Comparison of ENCODE assay signal across 15 cellular contexts in the genomic region with DNA sequence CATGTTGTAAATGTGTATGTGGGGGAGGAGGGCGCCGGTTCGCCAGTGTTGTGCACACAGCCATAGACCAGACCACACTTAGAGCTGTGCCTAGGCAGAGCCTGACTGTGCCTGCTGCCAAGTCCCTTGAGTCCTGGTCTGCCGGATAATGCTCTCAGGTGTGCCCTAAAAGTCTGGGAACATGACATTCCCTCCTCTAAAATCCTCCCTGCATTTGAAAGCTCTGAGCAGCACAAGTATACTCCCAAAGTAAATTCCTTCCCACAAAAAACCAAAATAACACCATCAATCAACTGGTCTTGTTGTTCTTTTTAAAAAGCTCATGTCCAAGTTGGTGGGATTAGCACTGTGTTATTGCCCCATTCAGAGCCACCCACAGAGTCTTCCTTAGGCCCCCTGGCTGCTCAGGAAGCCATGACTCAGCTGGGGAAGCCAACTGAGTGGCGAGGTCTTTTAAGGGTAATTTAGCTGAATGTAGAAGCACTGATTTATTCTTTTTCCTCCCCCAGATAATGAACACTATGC.
DNase-seq lines count a peak whose midpoint lies in the region; ATAC-seq and TF ChIP-seq lines count a peak whose summit lies in the region.
"Had no signal": no experiment of that assay in that cellular context is flagged by ENCODE, and none has a peak within 500 bp of the region (broad histone marks: within the 10 kb centered on the region; RNA-seq: fewer than 3 reads in every experiment).

No MANE protein-coding gene starts in this region.

- H3K27me3 ChIP-seq in left lung = no peaks in the 10 kb centered on the region
- no peaks in the 10 kb centered on the region for H3K27me3 ChIP-seq in uterus

- no peak for TF ChIP-seq POLR2A in uterus (IDR thresholded peaks at IDR 0.05)

- TF ChIP-seq CTCF in left lung (IDR thresholded peaks at IDR 0.05) (no peak), uterus (IDR thresholded peaks at IDR 0.05) (peak in 3 of 4 experiments; percentile 18 to 41 (median 31))

- H3K27ac ChIP-seq in left lung (no peak overlapping the region), uterus (peak overlapping the region; percentile 75 to 76)
- H3K27ac ChIP-seq: lower lobe of right lung had no signal

- H3K4me1 ChIP-seq in left lung (no peaks in the 10 kb centered on the region), uterus (peaks cover 0 to 12% of the 10 kb centered on the region in 2 donors)
- H3K4me1 ChIP-seq: lower lobe of right lung had no signal

- peak; percentile 33 for ATAC-seq in left lung
- ATAC-seq: activated naive CD4-positive, alpha-beta T cell treated with anti-CD3 and anti-CD28 coated beads, Interleukin-2, amount 50 U/mL, for 72 hours; lower lobe of right lung had no signal

- H3K4me3 ChIP-seq in left lung (no peak overlapping the region), uterus (no peak overlapping the region)
- H3K4me3 ChIP-seq: lower lobe of right lung had no signal

- H3K36me3 ChIP-seq in left lung = no peaks in the 10 kb centered on the region
- H3K36me3 ChIP-seq in uterus = no peaks in the 10 kb centered on the region
- H3K36me3 ChIP-seq: lower lobe of right lung had no signal

- H3K9me3 ChIP-seq in left lung (no peaks in the 10 kb centered on the region), uterus (no peaks in the 10 kb centered on the region)
- H3K9me3 ChIP-seq: lower lobe of right lung had no signal

- intact Hi-C loops in left lung (cut with DNase I) (no loop called here), uterus (cut with DNase I; ENCODE audit: low total_unique reads) (no loop called here)

- peak; percentile 32 for DNase-seq in NK-92 treated with Interleukin-12 subunit alpha and Interleukin-12 subunit beta, amount 100 ng/mL, for 24 hours (lab: John Stamatoyannopoulos, UW)
- DNase-seq in NK-92 (lab: John Stamatoyannopoulos, UW; ENCODE audit: unreplicated experiment) = no peak
- peak; percentile 66 for DNase-seq in brain pericyte (ENCODE audit: low read depth, low spot score)
- no peak for DNase-seq in left lung
- DNase-seq in uterus = peak; percentile 55 to 81
- no peak for DNase-seq in activated naive CD4-positive, alpha-beta T cell treated with anti-CD3 and anti-CD28 coated beads, Interleukin-2, amount 50 U/mL, for 16 hours
- DNase-seq in stimulated activated CD4-positive, alpha-beta T cell treated with anti-CD3 and anti-CD28 coated beads, Interleukin-4, amount 100 ng/mL, for 4 hours = no peak
- DNase-seq in GM19238 (ENCODE audit: insufficient read length, low spot score) = no peak
- DNase-seq: activated CD8-positive, alpha-beta memory T cell treated with anti-CD3 and anti-CD28 coated beads for 24 hours; cortex of kidney; DMS 273 treated with DMSO at 0.1 percent for 48 hours; Karpas-422; lower lobe of right lung; T-helper 9 cell had no signal

Comparison
In these comparisons a context has a peak if more than half of its experiments do, and no peak if none do; other contexts are left out.
1. DNase-seq: peak in NK-92 treated with Interleukin-12 subunit alpha and Interleukin-12 subunit beta, amount 100 ng/mL, for 24 hours (single experiment), brain pericyte (single experiment) and uterus (2 of 2); none in NK-92 (single experiment), left lung (0 of 2), activated naive CD4-positive, alpha-beta T cell treated with anti-CD3 and anti-CD28 coated beads, Interleukin-2, amount 50 U/mL, for 16 hours (single experiment), stimulated activated CD4-positive, alpha-beta T cell treated with anti-CD3 and anti-CD28 coated beads, Interleukin-4, amount 100 ng/mL, for 4 hours (0 of 2) and GM19238 (single experiment).
2. H3K27ac ChIP-seq: peak in uterus (2 of 2); none in left lung (0 of 2).
3. CTCF ChIP-seq: peak in uterus (3 of 4); none in left lung (0 of 2).